In the genomic region with DNA sequence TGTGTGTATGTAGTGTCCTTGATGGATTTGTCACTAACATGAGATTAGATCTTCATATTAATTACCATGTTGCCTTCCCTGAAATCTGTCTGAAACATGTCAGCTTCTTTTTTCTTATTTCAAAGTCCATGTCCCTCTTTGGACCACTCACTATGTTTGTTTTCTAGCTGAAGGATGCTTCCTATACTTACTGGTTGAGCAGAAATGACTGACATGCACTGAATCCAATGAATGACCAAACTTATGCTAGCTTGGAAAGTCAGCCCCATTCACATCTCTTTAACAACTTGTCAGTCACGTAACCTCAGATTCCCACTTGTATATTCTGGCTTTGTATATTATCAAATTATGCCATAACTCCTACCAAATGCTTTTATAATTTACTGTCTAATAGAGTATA, we compare ENCODE assay signal across 1 cellular context.
TF ChIP-seq lines count a peak whose summit lies in the region.

No MANE protein-coding gene starts in this region.

TF ChIP-seq in K562, 482 proteins besides CTCF, POLR2A, EP300 and RAD21 (continued from another document):
- TF ChIP-seq, protein P1, sequence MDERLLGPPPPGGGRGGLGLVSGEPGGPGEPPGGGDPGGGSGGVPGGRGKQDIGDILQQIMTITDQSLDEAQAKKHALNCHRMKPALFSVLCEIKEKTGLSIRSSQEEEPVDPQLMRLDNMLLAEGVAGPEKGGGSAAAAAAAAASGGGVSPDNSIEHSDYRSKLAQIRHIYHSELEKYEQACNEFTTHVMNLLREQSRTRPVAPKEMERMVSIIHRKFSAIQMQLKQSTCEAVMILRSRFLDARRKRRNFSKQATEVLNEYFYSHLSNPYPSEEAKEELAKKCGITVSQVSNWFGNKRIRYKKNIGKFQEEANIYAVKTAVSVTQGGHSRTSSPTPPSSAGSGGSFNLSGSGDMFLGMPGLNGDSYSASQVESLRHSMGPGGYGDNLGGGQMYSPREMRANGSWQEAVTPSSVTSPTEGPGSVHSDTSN (CRISPR knock-in tag; IDR thresholded peaks at IDR 0.05; ENCODE audit: low read depth): no peak
- TF ChIP-seq, protein P1 (tag; conservative IDR thresholded peaks at IDR 0.05; ENCODE audit: low read depth): 0 out of 2 replicates have a peak, but pooled peaks have one; percentile 9
- no peak for TF ChIP-seq YBX1 (IDR thresholded peaks at IDR 0.05)
- no peak for TF ChIP-seq ARID4B (CRISPR knock-in tag; IDR thresholded peaks at IDR 0.05)
